ENCODE assay signal across 24 cellular contexts in genomic region chr14:32413967-32414640, GRCh38.
DNase-seq lines count a peak whose midpoint lies in the region; ATAC-seq, FAIRE-seq and TF ChIP-seq lines count a peak whose summit lies in the region.
"Had no signal": no experiment of that assay in that cellular context is flagged by ENCODE, and none has a peak within 500 bp of the region (broad histone marks: within the 10 kb centered on the region; RNA-seq: fewer than 3 reads in every experiment).

No MANE protein-coding gene starts in this region.

- no peaks in the 10 kb centered on the region for H3K9me3 ChIP-seq in PC-9 (ENCODE audit: insufficient read depth, low read depth)
- H3K9me3 ChIP-seq in left lung: no peaks in the 10 kb centered on the region
- H3K9me3 ChIP-seq: body of pancreas, MG63, Peyer's patch, spleen, uterus had no signal

- H3K79me2 ChIP-seq in PC-9 (ENCODE audit: low read depth): no peaks in the 10 kb centered on the region

- no peaks in the 10 kb centered on the region for H4K20me1 ChIP-seq in PC-9 (ENCODE audit: insufficient read depth)

- H2AFZ ChIP-seq in PC-9: no peak overlapping the region

- no peak for TF ChIP-seq POLR2A in H54 (IDR thresholded peaks at IDR 0.05; ENCODE audit: low read depth, low read length)

- ATAC-seq in left lung (peak; percentile 35), GM19467 (IDR thresholded peaks at IDR 0.05; ENCODE audit: unreplicated experiment) (no peak)
- ATAC-seq: activated T-cell treated with anti-CD3 and anti-CD28 coated beads, Interleukin-2, amount 50 U/mL, for 4 hours; body of pancreas; left lobe of liver; natural killer cell; stimulated activated effector memory CD8-positive, alpha-beta T cell treated with anti-CD3 and anti-CD28 coated beads, Interleukin-12 subunit alpha, Interleukin-12 subunit beta, amount 100 ng/mL, for 72 hours had no signal

- CTCF ChIA-PET in PC-9 (lab: Charles Lee): no interaction called here

- BruUV-seq in PC-9 (replicated peaks; lab: Mats Ljungman, UMichigan): no TSS peak

- H3K36me3 ChIP-seq in PC-9 (ENCODE audit: low read depth) (no peaks in the 10 kb centered on the region), left lung (no peaks in the 10 kb centered on the region)
- H3K36me3 ChIP-seq: MG63, Peyer's patch, spleen, uterus, WERI-Rb-1 had no signal

- no peaks in the 10 kb centered on the region for H3K9me2 ChIP-seq in PC-9 (ENCODE audit: insufficient read depth)

- H3K4me3 ChIP-seq in PC-9 (no peak overlapping the region), left lung (no peak overlapping the region)
- H3K4me3 ChIP-seq: body of pancreas, MG63, Peyer's patch, spleen, uterus had no signal

- intact Hi-C loops in PC-9 (cut with micrococcal nuclease; ENCODE audit: unreplicated experiment): no loop called here
- intact Hi-C loops in left lung (cut with DNase I): no loop called here

- H3K27ac ChIP-seq in PC-9 (no peak overlapping the region), left lung (no peak overlapping the region)
- H3K27ac ChIP-seq: body of pancreas, C4-2B, Peyer's patch, spleen, uterus, WERI-Rb-1 had no signal

- DNase-seq in H54 (ENCODE audit: insufficient read length, low spot score) (no peak), PC-9 (peak in 1 of 2 experiments; percentile 34), dermis blood vessel endothelial cell (peak; percentile 50), left lung (no peak), NCI-H1417 (lab: John Stamatoyannopoulos, UW) (no peak), NCI-H1694 treated with DMSO at 0.1 percent for 48 hours (lab: John Stamatoyannopoulos, UW) (no peak)
- DNase-seq: activated CD4-positive, alpha-beta T cell treated with anti-CD3 and anti-CD28 coated beads, Interleukin-2, amount 10 ng/mL, durations not matched to agents 24 days and 14 days; activated T-cell treated with anti-CD3 and anti-CD28 coated beads, Interleukin-2, amount 50 U/mL, for 4 hours; body of pancreas; MG63; natural killer cell; NCI-H1436 treated with DMSO at 0.1 percent for 48 hours; NCI-H524; NK-92 treated with Interleukin-12 subunit alpha and Interleukin-12 subunit beta, amount 100 ng/mL, for 24 hours; Peyer's patch; spleen; stimulated activated CD4-positive, alpha-beta T cell treated with anti-CD3 and anti-CD28 coated beads, Interleukin-2, amount 100 ng/mL, for 48 hours; uterus; WERI-Rb-1 had no signal

- 0 out of 2 replicates have a peak overlapping the region, but pooled peaks have one; percentile 4 for H3K4me2 ChIP-seq in PC-9

- POLR2A ChIA-PET in PC-9 (lab: Charles Lee; ENCODE audit: unreplicated experiment): interaction anchor here (0.5 kb wide), 1 partner anchor 1572 kb away, joined by 3 read pairs; no protein-coding TSS in a partner anchor

- H3K27me3 ChIP-seq in PC-9 (ENCODE audit: insufficient read depth, low read depth) (no peaks in the 10 kb centered on the region), left lung (no peaks in the 10 kb centered on the region)
- H3K27me3 ChIP-seq: body of pancreas, MG63, Peyer's patch, spleen, uterus had no signal

- TF ChIP-seq CTCF in PC-9 (conservative IDR thresholded peaks at IDR 0.05): no peak
- no peak for TF ChIP-seq CTCF in left lung (IDR thresholded peaks at IDR 0.05)

- peak; percentile 71 for FAIRE-seq in H54 (lab: Jason Lieb, UNC)
- FAIRE-seq: GM19239 had no signal

- H3K4me1 ChIP-seq in PC-9 (replicated peaks; ENCODE audit: insufficient read depth): peaks cover 28% of the 10 kb centered on the region
- no peaks in the 10 kb centered on the region for H3K4me1 ChIP-seq in left lung
- H3K4me1 ChIP-seq: body of pancreas, spleen, uterus had no signal

- H3F3A ChIP-seq in PC-9 (ENCODE audit: insufficient read depth, low read depth): peaks cover 12% of the 10 kb centered on the region
